In genomic region chr9:31587176-31587575, GRCh38 we compare ENCODE assay signal across 19 cellular contexts.
"Had no signal": no experiment of that assay in that cellular context is flagged by ENCODE, and none has a peak within 500 bp of the region (broad histone marks: within the 10 kb centered on the region; RNA-seq: fewer than 3 reads in every experiment).

No MANE protein-coding gene starts in this region.

- H3K9ac ChIP-seq: parathyroid adenoma had no signal

- H3K36me3 ChIP-seq: esophagus squamous epithelium, gastroesophageal sphincter, heart left ventricle, right lobe of liver, tibial artery had no signal

- DNase-seq: activated CD4-positive, alpha-beta memory T cell treated with anti-CD3 and anti-CD28 coated beads, Interleukin-2, amount 10 ng/mL, durations not matched to agents 7 days and 5 days; activated CD4-positive, alpha-beta T cell treated with anti-CD3 and anti-CD28 coated beads for 48 hours; activated effector memory CD4-positive, alpha-beta T cell treated with anti-CD3 and anti-CD28 coated beads, Interleukin-2, amount 50 U/mL, for 16 hours; activated naive CD4-positive, alpha-beta T cell treated with anti-CD3 and anti-CD28 coated beads, Interleukin-2, amount 10 ng/mL, durations not matched to agents 7 days and 5 days; activated T-cell treated with anti-CD3 and anti-CD28 coated beads, Interleukin-2, amount 50 U/mL, for 72 hours; cerebellar nuclear complex; esophagus squamous epithelium; heart left ventricle; islet precursor cell; left colon; right lobe of liver; stimulated activated CD4-positive, alpha-beta T cell treated with anti-CD3 and anti-CD28 coated beads, Interleukin-2, amount 100 ng/mL, for 24 hours; stimulated activated naive CD8-positive, alpha-beta T cell treated with anti-CD3 and anti-CD28 coated beads, Interleukin-15, amount 100 ng/mL, for 72 hours; tibial artery had no signal

- H3K79me2 ChIP-seq: parathyroid adenoma had no signal

- H3K4me3 ChIP-seq: coronary artery, esophagus squamous epithelium, gastroesophageal sphincter, heart left ventricle, right lobe of liver, skin epidermis, tibial artery had no signal

- H3K27me3 ChIP-seq: esophagus squamous epithelium, gastroesophageal sphincter, heart left ventricle, right lobe of liver, tibial artery had no signal

- H3K4me1 ChIP-seq: esophagus squamous epithelium, gastroesophageal sphincter, heart left ventricle, parathyroid adenoma, right lobe of liver, tibial artery had no signal

- ATAC-seq: activated T-cell treated with anti-CD3 and anti-CD28 coated beads, Interleukin-2, amount 50 U/mL, for 72 hours; gastroesophageal sphincter; heart left ventricle; left colon; right lobe of liver; stimulated activated effector memory CD8-positive, alpha-beta T cell treated with anti-CD3 and anti-CD28 coated beads, Interleukin-12 subunit alpha, Interleukin-12 subunit beta, amount 100 ng/mL, for 72 hours; stimulated activated naive CD8-positive, alpha-beta T cell treated with anti-CD3 and anti-CD28 coated beads, Interleukin-15, amount 100 ng/mL, for 72 hours had no signal

- H3K27ac ChIP-seq: coronary artery, esophagus squamous epithelium, gastroesophageal sphincter, heart left ventricle, parathyroid adenoma, right lobe of liver, skin epidermis, tibial artery had no signal
